ENCODE assay signal across 8 cellular contexts in genomic region chr17:48047113-48047740, GRCh38. TPM values are rescaled to one million over a fixed set of nuclear protein-coding genes. Genes with fewer than 3 reads are reported as not detected.
A peak's percentile ranks its signal among the peaks of the same experiment; 100 is the strongest.
DNase-seq lines count a peak whose midpoint lies in the region; ATAC-seq and TF ChIP-seq lines count a peak whose summit lies in the region.

No MANE protein-coding gene starts in this region.

- TF ChIP-seq POLR2A in adrenal gland (IDR thresholded peaks at IDR 0.05) (no peak), lower leg skin (IDR thresholded peaks at IDR 0.05) (no peak), tibial nerve (IDR thresholded peaks at IDR 0.05) (no peak)

- POLR2A ChIA-PET in AG04450 (lab: Yijun Ruan, JAX) = interaction anchor here (0.7 to 2.8 kb wide), 10 partner anchors 11 to 152 kb away, joined by 3 to 22 read pairs (median 7); partner anchors contain the start of gene CBX1

- H3K27ac ChIP-seq in AG04450 (ENCODE audit: low read depth, low read length) (peak overlapping the region; percentile 98), HL-60 (replicated peaks) (peak overlapping the region; percentile 97), adrenal gland (peak overlapping the region; percentile 78 to 98 (median 96)), tibial nerve (peak overlapping the region; percentile 93 to 97 (median 96))

- H3K4me1 ChIP-seq in adrenal gland (replicated peaks in 1 of 2) = peaks cover 39 to 47% of the 10 kb centered on the region in 2 donors
- H3K4me1 ChIP-seq in tibial nerve = peaks cover 0 to 50% (median 28%) of the 10 kb centered on the region in 4 donors

- CTCF ChIA-PET in AG04450 (lab: Charles Lee) = interaction anchor here (0.6 to 4.6 kb wide), 4 partner anchors 11 to 33 kb away, joined by 5 to 33 read pairs (median 10); no protein-coding TSS in a partner anchor

- H3K4me3 ChIP-seq in AG04450 (ENCODE audit: low read depth, low read length) (peak overlapping the region; percentile 94), HL-60 (replicated peaks; ENCODE audit: insufficient read depth, low read length) (peak overlapping the region; percentile 50), adrenal gland (peak overlapping the region; percentile 13 to 86 (median 42)), lower leg skin (ENCODE audit: low read depth, poor library complexity, severe bottlenecking) (peak overlapping the region; percentile 40), tibial nerve (peak overlapping the region; percentile 71 to 95 (median 87))

- ATAC-seq in HG03469 (IDR thresholded peaks at IDR 0.05; ENCODE audit: unreplicated experiment) (no peak), GM18867 (IDR thresholded peaks at IDR 0.05; ENCODE audit: unreplicated experiment) (no peak)

- H3K9me3 ChIP-seq in AG04450 (ENCODE audit: control insufficient read depth, insufficient read depth, low read length) (no peaks in the 10 kb centered on the region; the same call in 1 of the 2 replicates), adrenal gland (replicated peaks in 1 of 3) (no peaks in the 10 kb centered on the region), tibial nerve (no peaks in the 10 kb centered on the region)

- intact Hi-C loops in adrenal gland (cut with DNase I) = no loop called here
- intact Hi-C loops in lower leg skin (cut with DNase I; ENCODE audit: low total_unique reads) = no loop called here

- TF ChIP-seq EP300 in tibial nerve (IDR thresholded peaks at IDR 0.05) = no peak

- DNase-seq in AG04450 (ENCODE audit: low read depth, low spot score) (no peak), HL-60 (ENCODE audit: low read depth in 1 of 2, low spot score in 1 of 2) (no peak), adrenal gland (peak in 1 of 7 donors; percentile 24), lower leg skin (ENCODE audit: low spot score in 2 of 2) (no peak), tibial nerve (ENCODE audit: low spot score in 2 of 2) (no peak), glomerular visceral epithelial cell (ENCODE audit: extremely low spot score) (no peak)

- H3K27me3 ChIP-seq in AG04450 (ENCODE audit: control insufficient read depth, insufficient read depth, low read length) (no peaks in the 10 kb centered on the region), HL-60 (ENCODE audit: insufficient read depth, poor library complexity, severe bottlenecking) (no peaks in the 10 kb centered on the region), adrenal gland (no peaks in the 10 kb centered on the region), tibial nerve (no peaks in the 10 kb centered on the region)

- TF ChIP-seq CTCF in AG04450 (IDR thresholded peaks at IDR 0.05; ENCODE audit: low read depth, low read length) (no peak), HL-60 (IDR thresholded peaks at IDR 0.05; ENCODE audit: insufficient read depth, low read length) (no peak), adrenal gland (IDR thresholded peaks at IDR 0.05) (peak in 1 of 6 experiments; percentile 3), lower leg skin (IDR thresholded peaks at IDR 0.05) (no peak), tibial nerve (IDR thresholded peaks at IDR 0.05) (no peak)

- H3K36me3 ChIP-seq in adrenal gland (replicated peaks in 1 of 2) = peaks cover 0 to 12% of the 10 kb centered on the region in 2 donors
- H3K36me3 ChIP-seq in tibial nerve = peaks cover 0 to 12% (median 0%) of the 10 kb centered on the region in 3 donors

- 3 to 6% (median 5%) methylated on average over 18 to 26 of the region's 26 CpGs for WGBS in adrenal gland, 4 donors
- 7 to 8% methylated on average over 20 to 26 of the region's 26 CpGs for WGBS in lower leg skin, 2 donors
- 4 to 5% methylated on average over 24 to 26 of the region's 26 CpGs for WGBS in tibial nerve, 2 donors

RNA-seq across cellular contexts. Expression of gene NFE2L1, which starts 0.9 kb away (rescaled TPM):
- polyA plus RNA-seq in AG04450 (2011; rRNA removed) (237 and 251 TPM in 2 replicates), adrenal gland (100 to 1,000 TPM in 2 of 3 donors, 10 to 100 TPM in 1; 77.9 to 403 (median 164) TPM)
- 179 and 186 TPM in 2 replicates for polyA minus RNA-seq in AG04450 (2011; rRNA and poly(A)+ RNA removed)
- total RNA-seq in adrenal gland (100 to 1,000 TPM; 150 to 432 (median 283) TPM), lower leg skin (100 to 1,000 TPM in 3 of 4 donors, 10 to 100 TPM in 1; 97.2 to 158 (median 117) TPM), tibial nerve (100 to 1,000 TPM; 216 to 327 (median 255) TPM)

RNA-seq across cellular contexts. Expression of gene COPZ2, which starts 9.6 kb away (rescaled TPM):
- polyA plus RNA-seq in AG04450 (2011; rRNA removed) = 107 and 122 TPM in 2 replicates
- polyA minus RNA-seq in AG04450 (2011; rRNA and poly(A)+ RNA removed) = 76.3 and 92.6 TPM in 2 replicates
- total RNA-seq in adrenal gland = 10 to 100 TPM; 30.8 to 60.1 (median 42.4) TPM
- polyA plus RNA-seq in adrenal gland = 10 to 100 TPM; 33.4 to 53.6 (median 47.9) TPM
- total RNA-seq in lower leg skin = 10 to 100 TPM in 3 of 4 donors, 1 to 10 TPM in 1; 9.1 to 16.9 (median 12.9) TPM
- total RNA-seq in tibial nerve = 10 to 100 TPM; 40.5 to 73.9 (median 62.2) TPM

RNA-seq across cellular contexts. Expression of gene CBX1, which starts 54.1 kb away (rescaled TPM):
- 57.2 and 68.2 TPM in 2 replicates for polyA plus RNA-seq in AG04450 (2011; rRNA removed)
- 13.7 and 27.0 TPM in 2 replicates for polyA minus RNA-seq in AG04450 (2011; rRNA and poly(A)+ RNA removed)
- total RNA-seq in adrenal gland = 10 to 100 TPM; 28.5 to 56.3 (median 37.7) TPM
- polyA plus RNA-seq in adrenal gland = 10 to 100 TPM; 13.2 to 49.9 (median 28.6) TPM
- total RNA-seq in lower leg skin = 10 to 100 TPM; 23.2 to 33.5 (median 25.6) TPM
- total RNA-seq in tibial nerve = 10 to 100 TPM; 24.0 to 59.0 (median 28.9) TPM

Comparison
In these comparisons a context has a peak if more than half of its experiments do, and no peak if none do; other contexts are left out.
1. H3K4me3 ChIP-seq: peak in every context shown above with its lines; median percentile 94 in AG04450; 87 in tibial nerve; 50 in HL-60; 42 in adrenal gland; 40 in lower leg skin.